23 cellular contexts compared by ENCODE assay signal in the genomic region with DNA sequence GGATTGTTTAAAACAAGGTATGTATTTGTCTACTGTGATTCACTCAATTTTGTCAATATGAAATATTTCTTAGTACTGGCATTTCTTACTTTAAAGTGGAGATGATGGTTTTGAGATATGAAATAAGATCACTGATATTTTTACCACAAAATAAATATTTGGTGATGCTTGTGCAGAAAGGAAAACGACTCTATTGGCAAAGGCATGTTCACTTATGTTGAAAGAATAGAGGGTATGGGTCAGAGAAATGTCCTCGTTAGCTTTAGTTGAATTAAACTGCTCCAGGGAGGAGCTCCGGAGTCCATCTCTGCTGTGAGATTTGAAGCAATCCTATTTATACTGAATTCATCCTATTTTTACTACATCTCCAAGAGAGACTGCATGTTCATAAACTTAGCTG.
DNase-seq lines count a peak whose midpoint lies in the region; ATAC-seq, FAIRE-seq and TF ChIP-seq lines count a peak whose summit lies in the region.
"Had no signal": no experiment of that assay in that cellular context is flagged by ENCODE, and none has a peak within 500 bp of the region (broad histone marks: within the 10 kb centered on the region; RNA-seq: fewer than 3 reads in every experiment).

No MANE protein-coding gene starts in this region.

- no peaks in the 10 kb centered on the region for H3K79me2 ChIP-seq in astrocyte (ENCODE audit: insufficient read depth, low read length)

- H3K27ac Mint-ChIP-seq in astrocyte (ENCODE audit: unreplicated experiment): no peak overlapping the region
- H3K27ac Mint-ChIP-seq: CD14-positive monocyte; CD4-positive, alpha-beta T cell; CD8-positive, alpha-beta memory T cell had no signal

- POLR2A ChIA-PET in A549 (lab: Yijun Ruan, JAX): no interaction called here

- no peak overlapping the region for H3K4me3 Mint-ChIP-seq in astrocyte (ENCODE audit: unreplicated experiment)
- H3K4me3 Mint-ChIP-seq: CD14-positive monocyte; CD4-positive, alpha-beta T cell; CD8-positive, alpha-beta memory T cell had no signal

- H3K27ac ChIP-seq in A549 (no peak overlapping the region), astrocyte (ENCODE audit: low read depth, low read length) (no peak overlapping the region)
- H3K27ac ChIP-seq: BLaER1 treated with 17β-estradiol and CSF1 and Interleukin-3, amounts not matched to agents 10 nM and 100 nM; GM23248 had no signal

- peaks cover 6% of the 10 kb centered on the region; the same call in 2 of the 3 replicates for H3K4me1 ChIP-seq in A549
- no peaks in the 10 kb centered on the region for H3K4me1 ChIP-seq in astrocyte (ENCODE audit: insufficient read depth, low read length)
- H3K4me1 ChIP-seq: BE2C; BLaER1 treated with 17β-estradiol and CSF1 and Interleukin-3, amounts not matched to agents 10 nM and 100 nM had no signal

- H3K4me2 ChIP-seq in A549 (peak overlapping the region; percentile 33; the same call in 1 of the 3 replicates), astrocyte (ENCODE audit: low read length) (no peak overlapping the region)
- H3K4me2 ChIP-seq: BLaER1 treated with 17β-estradiol and CSF1 and Interleukin-3, amounts not matched to agents 10 nM and 100 nM had no signal

- H3K36me3 ChIP-seq in astrocyte (ENCODE audit: insufficient read depth, low read length): no peaks in the 10 kb centered on the region
- H3K36me3 ChIP-seq: BE2C had no signal

- H3K9ac ChIP-seq in astrocyte (ENCODE audit: low read length): no peak overlapping the region
- H3K9ac ChIP-seq: BLaER1 treated with 17β-estradiol and CSF1 and Interleukin-3, amounts not matched to agents 10 nM and 100 nM; GM23248 had no signal

- H3K4me3 ChIP-seq in A549 (no peak overlapping the region), astrocyte (ENCODE audit: insufficient read depth, low read depth, low read length) (no peak overlapping the region)
- H3K4me3 ChIP-seq: BLaER1 treated with 17β-estradiol and CSF1 and Interleukin-3, amounts not matched to agents 10 nM and 100 nM; GM23248 had no signal

- peaks cover 2% of the 10 kb centered on the region for H3K9me3 Mint-ChIP-seq in astrocyte (ENCODE audit: unreplicated experiment)
- H3K9me3 Mint-ChIP-seq: CD4-positive, alpha-beta T cell had no signal

- peaks cover 19% of the 10 kb centered on the region for H3K36me3 Mint-ChIP-seq in astrocyte (ENCODE audit: low read depth, unreplicated experiment)

- H3K27me3 Mint-ChIP-seq in astrocyte (ENCODE audit: low read depth, unreplicated experiment): no peaks in the 10 kb centered on the region
- H3K27me3 Mint-ChIP-seq: CD4-positive, alpha-beta T cell had no signal

- WGBS in A549 (ENCODE audit: missing lambda C conversion rate): 29% methylated on average over 3 of the region's 3 CpGs

- H3K4me1 Mint-ChIP-seq in astrocyte (ENCODE audit: low read depth, unreplicated experiment): no peaks in the 10 kb centered on the region
- H3K4me1 Mint-ChIP-seq: CD14-positive monocyte; CD8-positive, alpha-beta memory T cell had no signal

- DNase-seq in A549 (ENCODE audit: low read depth in 1 of 2, low spot score in 1 of 2) (peak in 1 of 2 experiments; percentile 3), DMS53 treated with DMSO at 0.1 percent for 48 hours (lab: John Stamatoyannopoulos, UW; ENCODE audit: unreplicated experiment) (peak; percentile 12), astrocyte (ENCODE audit: low read depth) (no peak), anterior cingulate cortex (lab: John Stamatoyannopoulos, UW) (no peak)
- DNase-seq: AML-193; BE2C; CD4-positive, alpha-beta T cell; CD8-positive, alpha-beta memory T cell; DMS 273 treated with DMSO at 0.1 percent for 48 hours; DND-41; GM23248; H7; HCEC 1CT had no signal

- ATAC-seq in A549 (no peak), HG02763 (IDR thresholded peaks at IDR 0.05; ENCODE audit: unreplicated experiment) (no peak), GM19035 (IDR thresholded peaks at IDR 0.05; ENCODE audit: unreplicated experiment) (no peak), HG03159 (IDR thresholded peaks at IDR 0.05; ENCODE audit: unreplicated experiment) (no peak)

- no peak for FAIRE-seq in A549 (lab: Jason Lieb, UNC)
- FAIRE-seq in astrocyte (lab: Jason Lieb, UNC): peak; percentile 69
- FAIRE-seq: D721Med, G401.6, GM12892, GM19239, H1 had no signal

- H4K20me1 ChIP-seq in astrocyte (ENCODE audit: insufficient read depth, low read length): no peaks in the 10 kb centered on the region
- H4K20me1 ChIP-seq: BLaER1 treated with 17β-estradiol and CSF1 and Interleukin-3, amounts not matched to agents 10 nM and 100 nM had no signal

- H3K9me3 ChIP-seq in A549: 0 out of 3 replicates have a peak, but pooled peaks cover 3% of the 10 kb centered on the region
- H3K9me3 ChIP-seq in astrocyte (ENCODE audit: insufficient read depth, low read depth, low read length): no peaks in the 10 kb centered on the region
- H3K9me3 ChIP-seq: BE2C had no signal

- H3K27me3 ChIP-seq in astrocyte (ENCODE audit: insufficient read depth, low read length): no peaks in the 10 kb centered on the region
- H3K27me3 ChIP-seq: BE2C had no signal

- no peak for TF ChIP-seq RAD21 in A549 (conservative IDR thresholded peaks at IDR 0.05 in 1 of 2, IDR thresholded peaks at IDR 0.05 in 1 of 2)

- TF ChIP-seq CTCF in A549 (IDR thresholded peaks at IDR 0.05) (no peak), astrocyte (IDR thresholded peaks at IDR 0.05; ENCODE audit: insufficient read depth, low read depth, low read length) (no peak)

- TF ChIP-seq EP300 in A549 (IDR thresholded peaks at IDR 0.05): no peak

- CTCF ChIA-PET in A549 (lab: Yijun Ruan, JAX): no interaction called here

- no peak for TF ChIP-seq POLR2A in A549 (IDR thresholded peaks at IDR 0.05; ENCODE audit: low read length)

- no peak overlapping the region for H2AFZ ChIP-seq in astrocyte (ENCODE audit: low read depth, low read length)
- H2AFZ ChIP-seq: GM23248 had no signal

TF ChIP-seq in A549, 52 proteins besides CTCF, POLR2A, EP300 and RAD21:
- TF ChIP-seq HOXB13 (CRISPR knock-in tag; IDR thresholded peaks at IDR 0.05; ENCODE audit: low read depth) (no peak), ZC3H11A (IDR thresholded peaks at IDR 0.05) (no peak), FOSB (CRISPR knock-in tag; IDR thresholded peaks at IDR 0.05) (no peak)
TF ChIP-seq in A549: peak in this region for 0.
